15 cellular contexts compared by ENCODE assay signal in the genomic region with DNA sequence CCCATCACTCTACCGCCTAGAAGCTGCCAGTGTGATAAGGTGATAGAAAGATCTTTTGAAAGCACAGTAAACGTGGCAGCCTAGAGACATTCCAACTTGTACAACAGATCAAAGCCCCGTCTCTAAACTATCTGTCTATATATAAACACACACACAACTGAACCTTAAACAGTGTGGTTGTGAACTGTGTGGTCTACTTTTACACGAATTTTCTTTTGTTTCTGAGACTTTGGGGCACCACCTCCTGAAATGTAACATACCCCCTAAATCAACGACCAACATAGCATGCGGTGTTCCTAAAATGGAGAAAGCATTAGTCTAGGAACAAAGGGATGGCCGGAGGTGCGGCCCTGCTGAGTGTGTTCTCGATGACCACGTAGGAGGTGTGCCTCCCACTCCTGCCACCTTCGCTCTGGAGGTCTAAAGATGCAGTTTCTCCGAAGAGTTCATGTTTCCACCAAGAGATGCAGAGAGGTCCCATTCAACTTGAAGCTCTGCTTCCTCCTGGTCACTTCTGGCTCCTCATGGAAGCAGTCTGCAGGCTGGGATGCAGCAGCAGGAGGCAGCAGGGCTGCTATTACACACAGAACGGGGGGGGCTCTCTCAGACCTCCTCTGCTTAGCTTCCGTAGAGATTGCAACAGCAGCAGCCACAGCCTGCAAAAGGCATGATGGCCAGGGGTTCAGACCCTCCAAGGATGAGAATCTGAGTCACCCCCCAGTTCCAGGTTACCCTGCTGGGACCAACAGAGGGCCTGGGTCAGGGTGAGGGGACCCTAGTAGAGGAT.
"Had no signal": no experiment of that assay in that cellular context is flagged by ENCODE, and none has a peak within 500 bp of the region (broad histone marks: within the 10 kb centered on the region; RNA-seq: fewer than 3 reads in every experiment).

No MANE protein-coding gene starts in this region.

- DNase-seq: activated CD4-positive, alpha-beta T cell treated with anti-CD3 and anti-CD28 coated beads for 1 hour; activated CD4-positive, alpha-beta T cell treated with anti-CD3 and anti-CD28 coated beads, Interleukin-2, amount 50 U/mL, for 48 hours; activated CD8-positive, alpha-beta memory T cell treated with anti-CD3 and anti-CD28 coated beads, Interleukin-2, amount 10 ng/mL, durations not matched to agents 7 days and 5 days; activated naive CD8-positive, alpha-beta T cell treated with anti-CD3 and anti-CD28 coated beads, Interleukin-2, amount 50 U/mL, for 24 hours; activated T-cell treated with anti-CD3 and anti-CD28 coated beads, Interleukin-2, amount 50 U/mL, for 48 hours; caudate nucleus; cortex of kidney; effector CD8-positive, alpha-beta T cell; left ventricle myocardium inferior; stimulated activated CD4-positive, alpha-beta T cell treated with anti-CD3 and anti-CD28 coated beads, Interleukin-2, amount 100 ng/mL, for 48 hours; upper lobe of left lung had no signal

- H3K36me3 ChIP-seq: left ventricle myocardium inferior, upper lobe of left lung had no signal

- H3K27me3 ChIP-seq: upper lobe of left lung had no signal

- H3K4me3 ChIP-seq: left ventricle myocardium inferior, upper lobe of left lung had no signal

- H3K9me3 ChIP-seq: left ventricle myocardium inferior, upper lobe of left lung had no signal

- H3K27ac ChIP-seq: left ventricle myocardium inferior, upper lobe of left lung had no signal

- FAIRE-seq: astrocyte, frontal cortex, keratinocyte had no signal

- ATAC-seq: activated CD8-positive, alpha-beta memory T cell treated with anti-CD3 and anti-CD28 coated beads, Interleukin-2, amount 10 ng/mL, durations not matched to agents 7 days and 5 days; activated naive CD8-positive, alpha-beta T cell treated with anti-CD3 and anti-CD28 coated beads, Interleukin-2, amount 50 U/mL, for 24 hours; sciatic nerve had no signal
